ENCODE assay signal across 11 cellular contexts in genomic region chr6:15421945-15422733, GRCh38.
DNase-seq lines count a peak whose midpoint lies in the region; ATAC-seq and TF ChIP-seq lines count a peak whose summit lies in the region.
"Had no signal": no experiment of that assay in that cellular context is flagged by ENCODE, and none has a peak within 500 bp of the region (broad histone marks: within the 10 kb centered on the region; RNA-seq: fewer than 3 reads in every experiment).

No MANE protein-coding gene starts in this region.

- in situ Hi-C loops in brain microvascular endothelial cell (cut with HindIII; ENCODE audit: low pct_ligation_motif_present, low sequenced_read_pairs): no loop called here

- H2BK5ac ChIP-seq in mesenchymal stem cell (ENCODE audit: low read depth, low read length, poor library complexity, severe bottlenecking): no peak overlapping the region

- no peak overlapping the region for H2BK15ac ChIP-seq in mesenchymal stem cell (ENCODE audit: low read depth, poor library complexity, severe bottlenecking)

- no peak overlapping the region for H4K8ac ChIP-seq in mesenchymal stem cell (ENCODE audit: low read length)

- H3K14ac ChIP-seq in mesenchymal stem cell (ENCODE audit: low read length in 2 of 2): no peak overlapping the region

- H3K23ac ChIP-seq in mesenchymal stem cell (ENCODE audit: low read length in 2 of 2): no peak overlapping the region

- H3K27ac ChIP-seq in BLaER1 (peak overlapping the region; percentile 80; the same call in 1 of the 2 replicates), brain microvascular endothelial cell (no peak overlapping the region), mesenchymal stem cell (ENCODE audit: low read length, poor library complexity, severe bottlenecking) (no peak overlapping the region)

- peak; percentile 33 for ATAC-seq in GM18861 (IDR thresholded peaks at IDR 0.05; ENCODE audit: unreplicated experiment)
- ATAC-seq: SK-N-SH treated with all-trans-retinoic acid at 6 μM for 48 hours had no signal

- H2BK120ac ChIP-seq in mesenchymal stem cell (ENCODE audit: low read depth, low read length): no peak overlapping the region

- H3K4me1 Mint-ChIP-seq in glutamatergic neuron (ENCODE audit: low read depth, unreplicated experiment): peaks cover 49% of the 10 kb centered on the region

- no peak overlapping the region for H4K91ac ChIP-seq in mesenchymal stem cell (ENCODE audit: low read length)

- H3K4me1 ChIP-seq in BLaER1: peaks cover 65% of the 10 kb centered on the region
- peaks cover 3% of the 10 kb centered on the region for H3K4me1 ChIP-seq in mesenchymal stem cell (ENCODE audit: control insufficient read depth, insufficient read depth, low read depth, low read length)

- H3K4me3 ChIP-seq in BLaER1 (no peak overlapping the region), brain microvascular endothelial cell (ENCODE audit: low read depth, low read length) (no peak overlapping the region), mesenchymal stem cell (ENCODE audit: insufficient read depth in 1 of 2, low read depth in 1 of 2, low read length in 2 of 2) (no peak overlapping the region)

- peaks cover 13% of the 10 kb centered on the region for H3K36me3 Mint-ChIP-seq in glutamatergic neuron (ENCODE audit: unreplicated experiment)

- H3K27ac Mint-ChIP-seq in glutamatergic neuron (ENCODE audit: unreplicated experiment): peak overlapping the region; percentile 15

- no peak overlapping the region for H2AK5ac ChIP-seq in mesenchymal stem cell (ENCODE audit: low read length, severe bottlenecking)

- peak overlapping the region; percentile 15; the same call in 1 of the 2 replicates for H3K9ac ChIP-seq in BLaER1
- H3K9ac ChIP-seq in mesenchymal stem cell (ENCODE audit: low read length): no peak overlapping the region

- H3K18ac ChIP-seq in mesenchymal stem cell (ENCODE audit: low read depth in 1 of 2, low read length in 2 of 2): no peak overlapping the region

- H3K27me3 ChIP-seq in BLaER1 (no peaks in the 10 kb centered on the region), brain microvascular endothelial cell (replicated peaks) (no peaks in the 10 kb centered on the region), mesenchymal stem cell (ENCODE audit: control insufficient read depth in 1 of 2, insufficient read depth in 1 of 2, low read length in 2 of 2) (no peaks in the 10 kb centered on the region)

- H3K27me3 Mint-ChIP-seq in glutamatergic neuron (ENCODE audit: unreplicated experiment): peaks cover 15% of the 10 kb centered on the region

- H2BK12ac ChIP-seq in mesenchymal stem cell (ENCODE audit: low read length in 2 of 2): no peak overlapping the region

- WGBS in mesenchymal stem cell: 95% methylated on average over 10 of the region's 10 CpGs

- H3K9me3 Mint-ChIP-seq in glutamatergic neuron (ENCODE audit: unreplicated experiment): peaks cover 15% of the 10 kb centered on the region

- H3K79me1 ChIP-seq in mesenchymal stem cell (replicated peaks; ENCODE audit: low read length, poor library complexity, severe bottlenecking): peaks cover 33% of the 10 kb centered on the region

- H3K9me3 ChIP-seq in BLaER1 (peaks cover 32% of the 10 kb centered on the region), mesenchymal stem cell (ENCODE audit: control insufficient read depth, low read length) (peaks cover 17% of the 10 kb centered on the region)

- H3K4me2 ChIP-seq in BLaER1: peak overlapping the region; percentile 76
- no peak overlapping the region for H3K4me2 ChIP-seq in mesenchymal stem cell (ENCODE audit: low read length, poor library complexity, severe bottlenecking)

- H3K4ac ChIP-seq in mesenchymal stem cell (ENCODE audit: low read depth in 1 of 2, low read length in 2 of 2): no peak overlapping the region

- peaks cover 60% of the 10 kb centered on the region for H4K20me1 ChIP-seq in BLaER1

- peak overlapping the region; percentile 4 for H3K4me3 Mint-ChIP-seq in glutamatergic neuron (ENCODE audit: unreplicated experiment)

- DNase-seq in HT-29 (ENCODE audit: low spot score): peak; percentile 17
- no peak for DNase-seq in glutamatergic neuron
- no peak for DNase-seq in DMS79 treated with DMSO at 0.1 percent for 48 hours (lab: John Stamatoyannopoulos, UW)
- DNase-seq in brain microvascular endothelial cell: no peak
- no peak for DNase-seq in mesenchymal stem cell
- DNase-seq in NCI-H1436 (lab: John Stamatoyannopoulos, UW): no peak
- DNase-seq: NCI-H187, substantia nigra had no signal

- TF ChIP-seq CTCF in glutamatergic neuron (IDR thresholded peaks at IDR 0.05; ENCODE audit: partially characterized antibody, unreplicated experiment) (no peak), brain microvascular endothelial cell (IDR thresholded peaks at IDR 0.05; ENCODE audit: low read depth, low read length, missing control alignments) (no peak)

- H3K36me3 ChIP-seq in BLaER1 (peaks cover 66% of the 10 kb centered on the region), brain microvascular endothelial cell (replicated peaks) (no peaks in the 10 kb centered on the region), mesenchymal stem cell (ENCODE audit: control insufficient read depth in 1 of 2, insufficient read depth in 2 of 2, low read depth in 1 of 2, low read length in 2 of 2) (peaks cover 0 to 29% of the 10 kb centered on the region in 2 experiments)

- no peak overlapping the region for H2AFZ ChIP-seq in mesenchymal stem cell (ENCODE audit: low read depth, low read length)
